In genomic region chr20:44695295-44696230, GRCh38 we compare ENCODE assay signal across 17 cellular contexts. TPM values are rescaled to one million over a fixed set of nuclear protein-coding genes. Genes with fewer than 3 reads are reported as not detected.
DNase-seq lines count a peak whose midpoint lies in the region; ATAC-seq, FAIRE-seq and TF ChIP-seq lines count a peak whose summit lies in the region.
"Had no signal": no experiment of that assay in that cellular context is flagged by ENCODE, and none has a peak within 500 bp of the region (broad histone marks: within the 10 kb centered on the region; RNA-seq: fewer than 3 reads in every experiment).

No MANE protein-coding gene starts in this region.

- H3K4me1 ChIP-seq in left ventricle myocardium inferior (peaks cover 61% of the 10 kb centered on the region), uterus (peaks cover 0 to 8% of the 10 kb centered on the region in 2 donors)

- H3K36me3 ChIP-seq in left ventricle myocardium inferior (no peaks in the 10 kb centered on the region), uterus (no peaks in the 10 kb centered on the region)

- no peak for TF ChIP-seq CTCF in left ventricle myocardium inferior (IDR thresholded peaks at IDR 0.05; ENCODE audit: borderline replicate concordance)
- no peak for TF ChIP-seq CTCF in astrocyte of the spinal cord (IDR thresholded peaks at IDR 0.05; ENCODE audit: low read depth, low read length)
- no peak for TF ChIP-seq CTCF in uterus (IDR thresholded peaks at IDR 0.05)

- H3K4me3 ChIP-seq in left ventricle myocardium inferior (no peak overlapping the region), astrocyte of the spinal cord (ENCODE audit: low read depth, low read length) (no peak overlapping the region), uterus (no peak overlapping the region)
- H3K4me3 ChIP-seq: PC-9 had no signal

- H3K27ac ChIP-seq in left ventricle myocardium inferior (replicated peaks) (peak overlapping the region; percentile 91), layer of hippocampus (ENCODE audit: low read depth, low read length) (peak overlapping the region; percentile 2), uterus (peak overlapping the region; percentile 65 to 81)
- H3K27ac ChIP-seq: KMS-11, PC-9 had no signal

- H3K27me3 ChIP-seq in left ventricle myocardium inferior (ENCODE audit: low read depth) (no peaks in the 10 kb centered on the region), layer of hippocampus (ENCODE audit: control insufficient read depth, insufficient read depth, low read length) (no peaks in the 10 kb centered on the region), uterus (no peaks in the 10 kb centered on the region)

- peaks cover 3% of the 10 kb centered on the region for H3K9me3 ChIP-seq in left ventricle myocardium inferior (replicated peaks)
- no peaks in the 10 kb centered on the region for H3K9me3 ChIP-seq in uterus

- no peak for DNase-seq in left ventricle myocardium inferior
- DNase-seq in left ventricle myocardium superior, result no peak
- DNase-seq in astrocyte of the spinal cord (ENCODE audit: low read depth, low spot score), result peak; percentile 35
- DNase-seq in uterus, result no peak
- no peak for DNase-seq in frontal cortex (ENCODE audit: low spot score in 2 of 2)
- DNase-seq in OCI-M1 (lab: John Stamatoyannopoulos, UW), result no peak
- DNase-seq in H4 (ENCODE audit: low spot score), result no peak
- DNase-seq: activated CD8-positive, alpha-beta memory T cell treated with anti-CD3 and anti-CD28 coated beads, Interleukin-2, amount 10 ng/mL, durations not matched to agents 7 days and 5 days; activated naive CD8-positive, alpha-beta T cell treated with anti-CD3 and anti-CD28 coated beads, Interleukin-2, amount 10 ng/mL, durations not matched to agents 7 days and 5 days; PC-9; stimulated activated naive CD4-positive, alpha-beta T cell treated with Interleukin-2 at 50 U/mL for 16 hours; T1000 had no signal

- in situ Hi-C loops in astrocyte of the spinal cord (cut with HindIII; ENCODE audit: low sequenced_read_pairs), result no loop called here

- TF ChIP-seq POLR2A in uterus (IDR thresholded peaks at IDR 0.05), result no peak

- no peak for ATAC-seq in left ventricle myocardium superior
- ATAC-seq: activated CD8-positive, alpha-beta memory T cell treated with anti-CD3 and anti-CD28 coated beads, Interleukin-2, amount 10 ng/mL, durations not matched to agents 7 days and 5 days had no signal

- FAIRE-seq in frontal cortex (lab: Jason Lieb, UNC), result no peak
- FAIRE-seq: endometrium, H54 had no signal

- intact Hi-C loops in left ventricle myocardium inferior (cut with micrococcal nuclease) (no loop called here), left ventricle myocardium superior (cut with micrococcal nuclease) (no loop called here), uterus (cut with DNase I; ENCODE audit: low total_unique reads) (no loop called here)

RNA-seq across cellular contexts. Expression of gene CCN5, which starts 19.6 kb away (rescaled TPM):
- total RNA-seq in left ventricle myocardium inferior (37.0 TPM), left ventricle myocardium superior (19.5 TPM), uterus (10 to 100 TPM in 3 of 4 donors, not detected in 1; 19.4 to 47.9 (median 29.7) TPM), frontal cortex (not detected)
- 0.77 and 4.2 TPM in 2 replicates for total RNA-seq in H4 (2014; rRNA removed; shearing (Covaris generic))
- total RNA-seq: A673; activated CD8-positive, alpha-beta memory T cell treated with anti-CD3 and anti-CD28 coated beads, Interleukin-2, amount 10 ng/mL, durations not matched to agents 7 days and 5 days; activated naive CD8-positive, alpha-beta T cell treated with anti-CD3 and anti-CD28 coated beads, Interleukin-2, amount 10 ng/mL, durations not matched to agents 7 days and 5 days had no signal

RNA-seq across cellular contexts. Expression of gene ADA, which starts 44.1 kb away (rescaled TPM):
- 6.7 TPM for total RNA-seq in left ventricle myocardium inferior
- total RNA-seq in left ventricle myocardium superior, result 8.5 TPM
- 10 to 100 TPM in 1 of 4 donors, 1 to 10 TPM in 2, under 1 TPM in 1; 0.59 to 11.0 (median 4.8) TPM for total RNA-seq in uterus
- 2.4 TPM for total RNA-seq in frontal cortex
- 7.9 and 11.3 TPM in 2 replicates for total RNA-seq in H4 (2014; rRNA removed; shearing (Covaris generic))

RNA-seq across cellular contexts. Expression of gene KCNK15, which starts 50.1 kb away (rescaled TPM):
- total RNA-seq in left ventricle myocardium inferior, result 0.33 TPM
- 0.25 TPM for total RNA-seq in left ventricle myocardium superior
- 1 to 10 TPM in 3 of 4 donors, under 1 TPM in 1; 0.26 to 4.4 (median 2.0) TPM for total RNA-seq in uterus
- not detected for total RNA-seq in frontal cortex
- total RNA-seq in H4 (2014; rRNA removed; shearing (Covaris generic)), result 0.06 TPM in 1 of 2 replicates, not detected in the other
- total RNA-seq: A673; activated CD8-positive, alpha-beta memory T cell treated with anti-CD3 and anti-CD28 coated beads, Interleukin-2, amount 10 ng/mL, durations not matched to agents 7 days and 5 days; activated naive CD8-positive, alpha-beta T cell treated with anti-CD3 and anti-CD28 coated beads, Interleukin-2, amount 10 ng/mL, durations not matched to agents 7 days and 5 days had no signal

Comparison
In these comparisons a context has a peak if more than half of its experiments do, and no peak if none do; other contexts are left out.
1. H3K27ac ChIP-seq: peak in every context shown above with its lines; median percentile 91 in left ventricle myocardium inferior; 73 in uterus; 2 in layer of hippocampus.